ENCODE assay signal across 8 cellular contexts in the genomic region with DNA sequence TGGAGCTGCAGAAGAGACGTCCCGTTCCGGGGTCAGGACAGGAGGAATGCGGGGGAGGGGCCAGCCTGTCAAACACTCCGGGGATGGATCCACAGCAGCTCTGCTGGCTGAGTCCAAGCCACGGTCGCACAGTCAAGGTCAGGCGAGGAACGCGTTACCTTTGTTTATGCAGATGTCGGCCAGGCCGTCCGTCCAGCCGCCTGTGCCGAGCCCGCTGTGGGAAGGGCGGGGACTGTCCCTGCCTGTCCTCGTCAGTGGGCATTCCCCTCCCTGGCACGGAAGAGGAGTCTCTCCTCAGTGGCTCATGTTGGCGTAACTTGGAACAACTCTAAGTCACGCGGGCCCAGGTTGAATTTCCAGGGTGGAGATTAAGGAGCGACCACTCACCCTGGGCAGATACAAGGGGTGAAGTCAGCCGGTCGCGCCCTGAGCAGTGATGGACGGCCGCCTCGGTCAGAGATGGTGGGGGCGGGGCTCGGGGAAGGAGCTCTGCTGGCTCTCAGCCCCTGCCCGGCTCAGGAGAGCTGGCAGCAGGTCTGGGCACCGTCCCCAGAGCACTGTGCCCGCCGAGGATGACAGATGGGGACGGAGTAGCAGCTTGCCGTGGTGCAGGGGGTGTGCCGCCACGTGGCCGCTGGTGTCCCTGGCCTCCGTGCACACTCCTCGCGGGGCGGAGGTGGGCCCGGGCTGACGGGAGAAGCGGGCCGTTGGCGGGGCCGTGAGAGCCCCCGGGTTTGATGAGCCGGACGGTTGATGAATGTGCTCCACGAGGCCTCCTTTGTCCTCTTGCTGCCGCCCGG. TPM values are rescaled to one million over a fixed set of nuclear protein-coding genes. Genes with fewer than 3 reads are reported as not detected.
A peak's percentile ranks its signal among the peaks of the same experiment; 100 is the strongest.
DNase-seq lines count a peak whose midpoint lies in the region; ATAC-seq and TF ChIP-seq lines count a peak whose summit lies in the region.

No MANE protein-coding gene starts in this region.

- H3K27ac ChIP-seq in RWPE2 (ENCODE audit: poor library complexity, severe bottlenecking) (no peak overlapping the region), ovary (peak overlapping the region; percentile 9 to 89)

- 12 to 28% (median 14%) methylated on average over 39 to 56 of the region's 56 CpGs for WGBS in ovary, 3 donors

- H3K36me3 Mint-ChIP-seq in Caco-2 (ENCODE audit: insufficient read depth, unreplicated experiment) (peaks cover 6% of the 10 kb centered on the region), glutamatergic neuron (ENCODE audit: unreplicated experiment) (no peaks in the 10 kb centered on the region)

- H3K9me3 Mint-ChIP-seq in Caco-2 (ENCODE audit: unreplicated experiment) = no peaks in the 10 kb centered on the region
- peaks cover 7% of the 10 kb centered on the region for H3K9me3 Mint-ChIP-seq in glutamatergic neuron (ENCODE audit: unreplicated experiment)

- H3K9me3 ChIP-seq in Caco-2 = no peaks in the 10 kb centered on the region
- H3K9me3 ChIP-seq in RWPE2 (ENCODE audit: severe bottlenecking) = no peaks in the 10 kb centered on the region
- no peaks in the 10 kb centered on the region for H3K9me3 ChIP-seq in ovary

- H3K4me1 ChIP-seq in Caco-2 = peaks cover 11% of the 10 kb centered on the region
- H3K4me1 ChIP-seq in RWPE2 (ENCODE audit: insufficient read depth, poor library complexity, severe bottlenecking) = no peaks in the 10 kb centered on the region
- peaks cover 62% of the 10 kb centered on the region for H3K4me1 ChIP-seq in ovary (ENCODE audit: insufficient read depth)

- H3K27ac Mint-ChIP-seq in Caco-2 (ENCODE audit: unreplicated experiment) = no peak overlapping the region
- H3K27ac Mint-ChIP-seq in glutamatergic neuron (ENCODE audit: unreplicated experiment) = peak overlapping the region; percentile 75

- TF ChIP-seq CTCF in Caco-2 (IDR thresholded peaks at IDR 0.05; ENCODE audit: insufficient read depth in 1 of 2, low read depth in 1 of 2, low read length in 1 of 2, severe bottlenecking in 1 of 2, unreplicated experiment in 1 of 2) = no peak
- no peak for TF ChIP-seq CTCF in RWPE2 (IDR thresholded peaks at IDR 0.05; ENCODE audit: poor library complexity, severe bottlenecking)
- no peak for TF ChIP-seq CTCF in glutamatergic neuron (IDR thresholded peaks at IDR 0.05; ENCODE audit: partially characterized antibody, unreplicated experiment)
- TF ChIP-seq CTCF in ovary (IDR thresholded peaks at IDR 0.05) = no peak

- H3K4me1 Mint-ChIP-seq in Caco-2 (ENCODE audit: low read depth, unreplicated experiment) = no peaks in the 10 kb centered on the region
- H3K4me1 Mint-ChIP-seq in glutamatergic neuron (ENCODE audit: low read depth, unreplicated experiment) = peaks cover 12% of the 10 kb centered on the region

- CTCF ChIA-PET in Caco-2 (lab: Charles Lee) = no interaction called here

- ATAC-seq in RWPE2 (ENCODE audit: low read depth) = peak; percentile 31
- ATAC-seq in GM18519 (IDR thresholded peaks at IDR 0.05; ENCODE audit: low FRiP score, unreplicated experiment) = no peak
- no peak for ATAC-seq in HG02588 (IDR thresholded peaks at IDR 0.05; ENCODE audit: unreplicated experiment)
- ATAC-seq in HG02642 (IDR thresholded peaks at IDR 0.05; ENCODE audit: poor library complexity, unreplicated experiment) = no peak

- no peak for TF ChIP-seq EP300 in ovary (IDR thresholded peaks at IDR 0.05)

- H3K4me3 Mint-ChIP-seq in Caco-2 (ENCODE audit: unreplicated experiment) (no peak overlapping the region), glutamatergic neuron (ENCODE audit: unreplicated experiment) (peak overlapping the region; percentile 72)

- no peak for TF ChIP-seq POLR2A in ovary (IDR thresholded peaks at IDR 0.05)

- POLR2A ChIA-PET in Caco-2 (lab: Charles Lee) = no interaction called here

- intact Hi-C loops in Caco-2 (cut with micrococcal nuclease; ENCODE audit: unreplicated experiment) = no loop called here
- intact Hi-C loops in ovary (cut with DNase I) = no loop called here

- H3K27me3 Mint-ChIP-seq in Caco-2 (ENCODE audit: insufficient read depth, unreplicated experiment) (no peaks in the 10 kb centered on the region), glutamatergic neuron (ENCODE audit: unreplicated experiment) (peaks cover 5% of the 10 kb centered on the region)

- no peak overlapping the region for H3K4me3 ChIP-seq in Caco-2 (ENCODE audit: low read depth, low read length)
- no peak overlapping the region for H3K4me3 ChIP-seq in RWPE2 (ENCODE audit: severe bottlenecking)
- H3K4me3 ChIP-seq in ovary = peak overlapping the region; percentile 10

- H3K36me3 ChIP-seq in Caco-2 (ENCODE audit: control insufficient read depth, insufficient read depth, low read length) = no peaks in the 10 kb centered on the region
- H3K36me3 ChIP-seq in RWPE2 (ENCODE audit: low read depth) = no peaks in the 10 kb centered on the region
- no peaks in the 10 kb centered on the region for H3K36me3 ChIP-seq in ovary

- peak; percentile 29 to 55 for DNase-seq in Caco-2
- no peak for DNase-seq in RWPE2 (ENCODE audit: low spot score)
- DNase-seq in glutamatergic neuron = peak; percentile 63
- peak; percentile 84 to 95 (median 90) for DNase-seq in ovary
- DNase-seq in activated naive CD4-positive, alpha-beta T cell treated with Interleukin-2 at 50 U/mL for 16 hours = no peak

- no TSS peak for BruUV-seq in Caco-2 (replicated peaks; lab: Mats Ljungman, UMichigan)

- H3K27me3 ChIP-seq in Caco-2 (replicated peaks; ENCODE audit: control insufficient read depth, insufficient read depth, low read length) = no peaks in the 10 kb centered on the region
- peaks cover 54% of the 10 kb centered on the region for H3K27me3 ChIP-seq in RWPE2 (ENCODE audit: insufficient read depth, poor library complexity, severe bottlenecking)
- H3K27me3 ChIP-seq in ovary = no peaks in the 10 kb centered on the region

RNA-seq across cellular contexts. Expression of a gene that starts 7.3 kb away (rescaled TPM):
- total RNA-seq in Caco-2 (2022) (5.1 and 6.5 TPM in 2 replicates), glutamatergic neuron (ENCODE audit: unreplicated experiment) (161 TPM), ovary (100 to 1,000 TPM in 5 of 7 donors, 10 to 100 TPM in 2; 36.5 to 217 (median 120) TPM)
- polyA plus RNA-seq in ovary = 10 to 100 TPM in 1 of 2 donors, 1 to 10 TPM in 1; 7.3 to 80.4 TPM

Comparison
In these comparisons a context has a peak if more than half of its experiments do, and no peak if none do; other contexts are left out.
1. DNase-seq: peak in Caco-2 (2 of 2), glutamatergic neuron (single experiment) and ovary (5 of 5); none in RWPE2 (single experiment) and activated naive CD4-positive, alpha-beta T cell treated with Interleukin-2 at 50 U/mL for 16 hours (single experiment).